In the genomic region with DNA sequence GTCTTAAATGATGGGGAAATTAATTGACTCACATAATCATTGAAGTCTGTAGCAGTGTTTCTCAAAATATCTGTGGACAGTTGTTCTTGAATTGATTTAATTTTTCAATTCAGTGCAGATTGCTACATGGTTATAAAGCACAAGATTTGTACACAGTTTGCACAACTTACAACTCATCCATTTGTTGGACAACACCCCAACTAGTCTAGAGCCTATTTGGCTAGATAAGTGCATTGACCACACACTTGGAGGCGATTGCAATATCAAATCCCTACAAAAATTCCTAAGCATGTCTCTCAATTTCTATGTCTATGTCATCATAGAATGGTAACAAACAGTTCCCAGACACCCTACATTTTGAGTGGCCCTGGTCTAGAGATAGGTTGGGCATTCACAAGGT, we compare ENCODE assay signal across 28 cellular contexts.
"Had no signal": no experiment of that assay in that cellular context is flagged by ENCODE, and none has a peak within 500 bp of the region (broad histone marks: within the 10 kb centered on the region; RNA-seq: fewer than 3 reads in every experiment).

No MANE protein-coding gene starts in this region.

- H3K4me3 ChIP-seq: adrenal gland, cardiac muscle cell, K562, Peyer's patch, SJCRH30 had no signal

- H3K36me3 Mint-ChIP-seq: activated naive CD4-positive, alpha-beta T cell treated with anti-CD3 and anti-CD28 coated beads, Interleukin-2, amount 10 ng/mL, durations not matched to agents 7 days and 5 days; activated naive CD8-positive, alpha-beta T cell treated with anti-CD3 and anti-CD28 coated beads for 36 hours had no signal

- H3K9ac ChIP-seq: SK-N-SH had no signal

- ATAC-seq: activated CD4-positive, alpha-beta T cell treated with anti-CD3 and anti-CD28 coated beads for 36 hours; activated T-cell treated with anti-CD3 and anti-CD28 coated beads, Interleukin-2, amount 50 U/mL, for 72 hours; K562 had no signal

- H3K27ac Mint-ChIP-seq: activated CD4-positive, alpha-beta memory T cell treated with anti-CD3 and anti-CD28 coated beads, Interleukin-2, amount 10 ng/mL, durations not matched to agents 7 days and 5 days; activated CD4-positive, alpha-beta T cell treated with anti-CD3 and anti-CD28 coated beads for 36 hours; activated naive CD4-positive, alpha-beta T cell treated with anti-CD3 and anti-CD28 coated beads, Interleukin-2, amount 10 ng/mL, durations not matched to agents 7 days and 5 days; activated naive CD8-positive, alpha-beta T cell treated with anti-CD3 and anti-CD28 coated beads for 36 hours; activated T-cell treated with anti-CD3 and anti-CD28 coated beads, Interleukin-2, amount 50 U/mL, for 72 hours; activated T-helper 2 cell treated with anti-CD3 and anti-CD28 coated beads, Interferon-gamma antibody, Interleukin-2, Interleukin-4, amounts not matched to agents 10 μg/mL and 5 μg/mL and 100 μg/mL, durations not matched to agents 14 hours and 24 hours and 36 hours had no signal

- DNase-seq: activated CD4-positive, alpha-beta memory T cell treated with anti-CD3 and anti-CD28 coated beads, Interleukin-2, amount 10 ng/mL, durations not matched to agents 7 days and 5 days; activated CD4-positive, alpha-beta T cell treated with anti-CD3 and anti-CD28 coated beads for 36 hours; activated CD4-positive, alpha-beta T cell treated with anti-CD3 and anti-CD28 coated beads, Interleukin-2, amount 50 U/mL, for 1 hour; activated CD8-positive, alpha-beta memory T cell treated with anti-CD3 and anti-CD28 coated beads, Interleukin-2, amount 50 U/mL, for 4 hours; activated gamma-delta T cell treated with Interleukin-2 at 50 U/mL for 16 hours; activated naive CD4-positive, alpha-beta T cell treated with anti-CD3 and anti-CD28 coated beads, Interleukin-2, amount 10 ng/mL, durations not matched to agents 7 days and 5 days; activated naive CD8-positive, alpha-beta T cell treated with anti-CD3 and anti-CD28 coated beads for 36 hours; activated T-cell treated with anti-CD3 and anti-CD28 coated beads, Interleukin-2, amount 50 U/mL, for 72 hours; adrenal gland; brain microvascular endothelial cell; Karpas-422; MM.1S; NCI-H1105 treated with DMSO at 0.1 percent for 48 hours; NCI-H1436 treated with DMSO at 0.1 percent for 48 hours; NCI-H187; NCI-H2081; NCI-H510A treated with DMSO at 0.1 percent for 48 hours; NCI-H69; Peyer's patch; Right ventricle myocardium superior; SJCRH30; SK-N-SH; T-helper 1 cell had no signal

- FAIRE-seq: K562 had no signal

- H3K9me3 Mint-ChIP-seq: activated CD4-positive, alpha-beta memory T cell treated with anti-CD3 and anti-CD28 coated beads, Interleukin-2, amount 10 ng/mL, durations not matched to agents 7 days and 5 days; activated naive CD4-positive, alpha-beta T cell treated with anti-CD3 and anti-CD28 coated beads, Interleukin-2, amount 10 ng/mL, durations not matched to agents 7 days and 5 days; activated naive CD8-positive, alpha-beta T cell treated with anti-CD3 and anti-CD28 coated beads for 36 hours; activated T-cell treated with anti-CD3 and anti-CD28 coated beads, Interleukin-2, amount 50 U/mL, for 72 hours; activated T-helper 2 cell treated with anti-CD3 and anti-CD28 coated beads, Interferon-gamma antibody, Interleukin-2, Interleukin-4, amounts not matched to agents 10 μg/mL and 5 μg/mL and 100 μg/mL, durations not matched to agents 14 hours and 24 hours and 36 hours had no signal

- H3K4me1 Mint-ChIP-seq: activated CD4-positive, alpha-beta memory T cell treated with anti-CD3 and anti-CD28 coated beads, Interleukin-2, amount 10 ng/mL, durations not matched to agents 7 days and 5 days; activated CD4-positive, alpha-beta T cell treated with anti-CD3 and anti-CD28 coated beads for 36 hours; activated naive CD4-positive, alpha-beta T cell treated with anti-CD3 and anti-CD28 coated beads, Interleukin-2, amount 10 ng/mL, durations not matched to agents 7 days and 5 days; activated naive CD8-positive, alpha-beta T cell treated with anti-CD3 and anti-CD28 coated beads for 36 hours had no signal

- H3K4me2 ChIP-seq: SK-N-SH had no signal

- H3K9me3 ChIP-seq: adrenal gland, Peyer's patch, SJCRH30, SK-N-SH had no signal

- H3K27me3 ChIP-seq: adrenal gland, brain microvascular endothelial cell, cardiac muscle cell, Peyer's patch, SJCRH30 had no signal

- H3K36me3 ChIP-seq: adrenal gland, brain microvascular endothelial cell, cardiac muscle cell, Peyer's patch, SJCRH30 had no signal

- H3K4me3 Mint-ChIP-seq: activated CD4-positive, alpha-beta memory T cell treated with anti-CD3 and anti-CD28 coated beads, Interleukin-2, amount 10 ng/mL, durations not matched to agents 7 days and 5 days; activated CD4-positive, alpha-beta T cell treated with anti-CD3 and anti-CD28 coated beads for 36 hours; activated naive CD4-positive, alpha-beta T cell treated with anti-CD3 and anti-CD28 coated beads, Interleukin-2, amount 10 ng/mL, durations not matched to agents 7 days and 5 days; activated naive CD8-positive, alpha-beta T cell treated with anti-CD3 and anti-CD28 coated beads for 36 hours; activated T-cell treated with anti-CD3 and anti-CD28 coated beads, Interleukin-2, amount 50 U/mL, for 72 hours had no signal

- H3K27ac ChIP-seq: adrenal gland, brain microvascular endothelial cell, cardiac muscle cell, Peyer's patch, RWPE1, SJCRH30, VCaP had no signal

- H3K4me1 ChIP-seq: adrenal gland, Peyer's patch, SJCRH30 had no signal
